11 cellular contexts compared by ENCODE assay signal in genomic region chr6:13724174-13724573, GRCh38. TPM values are rescaled to one million over a fixed set of nuclear protein-coding genes. Genes with fewer than 3 reads are reported as not detected.
DNase-seq lines count a peak whose midpoint lies in the region; ATAC-seq and TF ChIP-seq lines count a peak whose summit lies in the region.
"Had no signal": no experiment of that assay in that cellular context is flagged by ENCODE, and none has a peak within 500 bp of the region (broad histone marks: within the 10 kb centered on the region; RNA-seq: fewer than 3 reads in every experiment).

No MANE protein-coding gene starts in this region.

- peaks cover 42% of the 10 kb centered on the region for H3K4me1 Mint-ChIP-seq in activated naive CD4-positive, alpha-beta T cell treated with anti-CD3 and anti-CD28 coated beads, Interleukin-2, amount 50 U/mL, for 24 hours
- H3K4me1 Mint-ChIP-seq in type B pancreatic cell (ENCODE audit: unreplicated experiment) (no peaks in the 10 kb centered on the region), endothelial cell (ENCODE audit: unreplicated experiment) (no peaks in the 10 kb centered on the region)
- H3K4me1 Mint-ChIP-seq: neural progenitor cell had no signal

- H3K27me3 Mint-ChIP-seq in activated naive CD4-positive, alpha-beta T cell treated with anti-CD3 and anti-CD28 coated beads, Interleukin-2, amount 50 U/mL, for 24 hours, result no peaks in the 10 kb centered on the region
- H3K27me3 Mint-ChIP-seq in type B pancreatic cell (no peaks in the 10 kb centered on the region), endothelial cell (ENCODE audit: unreplicated experiment) (peaks cover 3% of the 10 kb centered on the region)

- H3K36me3 ChIP-seq in esophagus (ENCODE audit: control insufficient read depth in 2 of 2, insufficient read depth in 2 of 2, low read length in 1 of 2), result no peaks in the 10 kb centered on the region
- H3K36me3 ChIP-seq: neural progenitor cell had no signal

- DNase-seq in activated naive CD4-positive, alpha-beta T cell treated with Interleukin-2 at 50 U/mL for 16 hours, result no peak
- peak; percentile 15 for DNase-seq in NCI-H69 (lab: John Stamatoyannopoulos, UW)
- no peak for DNase-seq in type B pancreatic cell (ENCODE audit: extremely low spot score, unreplicated experiment)
- no peak for DNase-seq in endothelial cell (ENCODE audit: low spot score)
- DNase-seq: NCI-H187 treated with DMSO at 0.1 percent for 48 hours; stimulated activated CD4-positive, alpha-beta T cell treated with anti-CD3 and anti-CD28 coated beads, Interleukin-12 subunit alpha, Interleukin-12 subunit beta, amount 100 ng/mL, for 4 hours had no signal

- no peaks in the 10 kb centered on the region for H3K27me3 ChIP-seq in esophagus (ENCODE audit: control insufficient read depth in 1 of 2, insufficient read depth in 2 of 2, low read length in 2 of 2)
- H3K27me3 ChIP-seq: neural progenitor cell had no signal

- no peaks in the 10 kb centered on the region for H3K9me3 ChIP-seq in esophagus (ENCODE audit: control insufficient read depth in 2 of 2, insufficient read depth in 1 of 2, low read depth in 1 of 2, low read length in 1 of 2)

- no peak overlapping the region for H3K4me3 Mint-ChIP-seq in activated naive CD4-positive, alpha-beta T cell treated with anti-CD3 and anti-CD28 coated beads, Interleukin-2, amount 50 U/mL, for 24 hours
- H3K4me3 Mint-ChIP-seq in type B pancreatic cell, result no peak overlapping the region
- no peak overlapping the region for H3K4me3 Mint-ChIP-seq in endothelial cell (ENCODE audit: unreplicated experiment)
- H3K4me3 Mint-ChIP-seq: neural progenitor cell had no signal

- no peaks in the 10 kb centered on the region for H3K9me3 Mint-ChIP-seq in activated naive CD4-positive, alpha-beta T cell treated with anti-CD3 and anti-CD28 coated beads, Interleukin-2, amount 50 U/mL, for 24 hours
- no peaks in the 10 kb centered on the region for H3K9me3 Mint-ChIP-seq in type B pancreatic cell
- H3K9me3 Mint-ChIP-seq in endothelial cell (ENCODE audit: unreplicated experiment), result no peaks in the 10 kb centered on the region
- H3K9me3 Mint-ChIP-seq: neural progenitor cell had no signal

- H3K27ac ChIP-seq in esophagus (ENCODE audit: low read depth in 2 of 2, low read length in 1 of 2), result peak overlapping the region; percentile 60 to 89
- H3K27ac ChIP-seq: neural progenitor cell had no signal

- no peak for ATAC-seq in GM18519 (IDR thresholded peaks at IDR 0.05; ENCODE audit: low FRiP score, unreplicated experiment)
- ATAC-seq in GM18511 (IDR thresholded peaks at IDR 0.05; ENCODE audit: unreplicated experiment), result no peak

- H3K36me3 Mint-ChIP-seq in activated naive CD4-positive, alpha-beta T cell treated with anti-CD3 and anti-CD28 coated beads, Interleukin-2, amount 50 U/mL, for 24 hours, result no peaks in the 10 kb centered on the region
- H3K36me3 Mint-ChIP-seq in type B pancreatic cell (no peaks in the 10 kb centered on the region), endothelial cell (ENCODE audit: low read depth, unreplicated experiment) (no peaks in the 10 kb centered on the region)
- H3K36me3 Mint-ChIP-seq: neural progenitor cell had no signal

- TF ChIP-seq CTCF in type B pancreatic cell (conservative IDR thresholded peaks at IDR 0.05) (no peak), endothelial cell (IDR thresholded peaks at IDR 0.05; ENCODE audit: unreplicated experiment) (no peak)

- peaks cover 0 to 8% of the 10 kb centered on the region in 2 donors for H3K4me1 ChIP-seq in esophagus (ENCODE audit: control insufficient read depth in 2 of 2, insufficient read depth in 2 of 2, low read length in 1 of 2)
- H3K4me1 ChIP-seq: neural progenitor cell had no signal

- peak overlapping the region; percentile 48 for H3K27ac Mint-ChIP-seq in activated naive CD4-positive, alpha-beta T cell treated with anti-CD3 and anti-CD28 coated beads, Interleukin-2, amount 50 U/mL, for 24 hours
- H3K27ac Mint-ChIP-seq in type B pancreatic cell (peak overlapping the region; percentile 98), endothelial cell (ENCODE audit: unreplicated experiment) (no peak overlapping the region)
- H3K27ac Mint-ChIP-seq: neural progenitor cell had no signal

- no peak overlapping the region for H3K4me3 ChIP-seq in esophagus (ENCODE audit: low read depth in 1 of 2, low read length in 2 of 2)
- H3K4me3 ChIP-seq: neural progenitor cell had no signal

- 34 to 45% methylated on average over 4 of the region's 4 CpGs for WGBS in esophagus, 2 donors

RNA-seq across cellular contexts. Expression of gene RANBP9, which starts 12.5 kb away (rescaled TPM):
- polyA plus RNA-seq in esophagus, result 100 to 1,000 TPM in 1 of 2 donors, 10 to 100 TPM in 1; 60.8 to 123 TPM
- total RNA-seq in type B pancreatic cell (ENCODE audit: low replicate concordance) (40.4 and 43.4 TPM in 2 replicates), endothelial cell (ENCODE audit: unreplicated experiment) (64.7 TPM)
